ENCODE assay signal across 3 cellular contexts in genomic region chr4:147567276-147567675, GRCh38.
TF ChIP-seq lines count a peak whose summit lies in the region.

No MANE protein-coding gene starts in this region.

TF ChIP-seq in HepG2, 621 proteins besides CTCF, POLR2A, EP300 and RAD21:
- TF ChIP-seq CREB1 (IDR thresholded peaks at IDR 0.05) (0 out of 2 replicates have a peak, but pooled peaks have one; percentile 39), CREB1 (CRISPR knock-in tag; IDR thresholded peaks at IDR 0.05) (no peak), ATF7 (IDR thresholded peaks at IDR 0.05) (peak; percentile 90), ATF7 (CRISPR knock-in tag; IDR thresholded peaks at IDR 0.05) (no peak), IKZF5 (CRISPR knock-in tag; IDR thresholded peaks at IDR 0.05) (no peak), CEBPB (IDR thresholded peaks at IDR 0.05; ENCODE audit: borderline replicate concordance, low read depth, low read length) (peak; percentile 41; the same call in 1 of the 2 replicates)

TF ChIP-seq in HEK293, 187 proteins besides CTCF, POLR2A, EP300 and RAD21:
- TF ChIP-seq ZNF837 (tag by site-specific recombination; IDR thresholded peaks at IDR 0.05) (no peak), ZNF112 (tag by site-specific recombination; IDR thresholded peaks at IDR 0.05) (no peak), ATF2 (tag by site-specific recombination; IDR thresholded peaks at IDR 0.05; ENCODE audit: low read depth) (0 out of 2 replicates have a peak, but pooled peaks have one; percentile 24), ZNF148 (tag by site-specific recombination; IDR thresholded peaks at IDR 0.05; ENCODE audit: borderline replicate concordance) (no peak)

TF ChIP-seq in IMR-90, 13 proteins besides CTCF, POLR2A, EP300 and RAD21:
- TF ChIP-seq SMC3 (IDR thresholded peaks at IDR 0.05; ENCODE audit: low read depth, low read length): no peak
- TF ChIP-seq CEBPB (IDR thresholded peaks at IDR 0.05; ENCODE audit: low read depth, low read length): peak; percentile 79
- no peak for TF ChIP-seq RCOR1 (IDR thresholded peaks at IDR 0.05; ENCODE audit: insufficient replicate concordance, low read length)
- no peak for TF ChIP-seq MXI1 (IDR thresholded peaks at IDR 0.05; ENCODE audit: borderline replicate concordance, low read depth, low read length)
- no peak for TF ChIP-seq ELK1 (IDR thresholded peaks at IDR 0.05; ENCODE audit: borderline replicate concordance, low read depth, low read length)
